23 cellular contexts compared by ENCODE assay signal in the genomic region with DNA sequence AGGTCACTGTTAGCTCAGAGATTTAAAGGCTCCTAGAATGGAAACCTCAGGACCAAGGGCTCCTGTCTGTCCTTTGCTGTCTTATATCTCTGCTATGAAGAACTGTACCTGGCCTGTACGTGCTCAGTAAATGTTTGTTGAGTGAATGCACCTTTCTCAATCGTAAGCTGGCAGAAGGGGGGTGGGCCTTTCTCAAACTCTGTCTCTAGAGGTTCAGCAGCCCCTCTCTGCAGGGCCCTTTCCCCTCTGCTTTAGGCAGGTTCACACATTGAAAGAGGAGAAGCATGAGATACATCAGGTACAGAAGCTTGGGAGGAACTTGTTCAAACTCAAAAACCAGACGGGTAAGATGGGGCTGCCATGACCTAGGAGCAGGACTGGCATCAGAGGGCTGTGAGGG.
"Had no signal": no experiment of that assay in that cellular context is flagged by ENCODE, and none has a peak within 500 bp of the region (broad histone marks: within the 10 kb centered on the region; RNA-seq: fewer than 3 reads in every experiment).

No MANE protein-coding gene starts in this region.

- H3K4me3 Mint-ChIP-seq: central memory CD8-positive, alpha-beta T cell; mesothelial cell of epicardium; naive B cell; neural crest cell; stimulated activated naive CD8-positive, alpha-beta T cell treated with anti-CD3 and anti-CD28 coated beads, Interleukin-15, amount 100 ng/mL, for 72 hours had no signal

- DNase-seq: cortex of kidney; effector CD4-positive, alpha-beta T cell; foreskin keratinocyte; heart left ventricle; mesenchymal stem cell; mucosa of descending colon; naive B cell; pancreas; stimulated activated CD4-positive, alpha-beta T cell treated with anti-CD3 and anti-CD28 coated beads, Interleukin-12 subunit alpha, Interleukin-12 subunit beta, amount 100 ng/mL, for 4 hours; stimulated activated CD4-positive, alpha-beta T cell treated with anti-CD3 and anti-CD28 coated beads, Interleukin-1b, Interleukin-23, amount 100 ng/mL, for 48 hours; stimulated activated CD4-positive, alpha-beta T cell treated with anti-CD3 and anti-CD28 coated beads, Interleukin-4, amount 100 ng/mL, for 1 hour; stimulated activated CD8-positive, alpha-beta memory T cell treated with anti-CD3 and anti-CD28 coated beads, Interleukin-4, amount 100 ng/mL, for 48 hours; stimulated activated naive CD4-positive, alpha-beta T cell; stimulated activated naive CD8-positive, alpha-beta T cell treated with anti-CD3 and anti-CD28 coated beads, Interleukin-15, amount 100 ng/mL, for 72 hours; thyroid gland; trophoblast cell had no signal

- H3K4me1 Mint-ChIP-seq: central memory CD8-positive, alpha-beta T cell; mesothelial cell of epicardium; stimulated activated naive CD8-positive, alpha-beta T cell treated with anti-CD3 and anti-CD28 coated beads, Interleukin-15, amount 100 ng/mL, for 72 hours had no signal

- H3K27ac Mint-ChIP-seq: mesothelial cell of epicardium had no signal

- H3K36me3 Mint-ChIP-seq: mesothelial cell of epicardium had no signal

- H3K9me3 Mint-ChIP-seq: central memory CD8-positive, alpha-beta T cell; mesothelial cell of epicardium; neural crest cell; stimulated activated naive CD8-positive, alpha-beta T cell treated with anti-CD3 and anti-CD28 coated beads, Interleukin-15, amount 100 ng/mL, for 72 hours had no signal

- ATAC-seq: esophagus mucosa; foreskin keratinocyte; gastroesophageal sphincter; heart left ventricle; left lobe of liver; mucosa of descending colon; pancreas; sciatic nerve; stimulated activated naive CD8-positive, alpha-beta T cell treated with anti-CD3 and anti-CD28 coated beads, Interleukin-15, amount 100 ng/mL, for 72 hours had no signal
